ENCODE assay signal across 8 cellular contexts in the genomic region with DNA sequence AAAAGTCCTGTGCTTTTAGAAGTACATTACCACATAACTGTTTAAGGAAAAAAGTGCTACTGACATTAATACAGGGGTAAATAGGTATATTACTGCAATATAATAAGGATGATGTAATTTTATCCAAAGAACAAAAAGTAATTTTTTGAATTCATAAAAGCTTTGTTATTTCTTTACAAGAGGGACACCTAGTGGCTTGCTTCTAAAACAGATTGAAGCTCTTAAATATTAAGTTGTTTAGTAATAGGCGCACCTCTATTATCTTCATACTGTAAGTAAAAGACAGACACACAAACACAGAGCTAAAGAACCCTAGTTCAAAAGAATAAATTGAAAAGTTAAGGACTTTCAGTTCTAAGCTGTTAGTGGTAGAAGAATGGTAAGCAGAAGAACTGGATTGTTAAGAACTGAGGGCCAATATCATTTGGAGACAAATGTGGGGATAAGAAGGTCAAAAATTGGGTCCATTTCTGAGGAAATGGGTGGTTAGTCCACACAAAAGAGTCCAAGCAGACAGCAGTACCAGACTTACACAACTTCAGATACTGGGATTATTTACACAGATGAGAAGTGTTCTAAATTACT. TPM values are rescaled to one million over a fixed set of nuclear protein-coding genes. Genes with fewer than 3 reads are reported as not detected.
DNase-seq lines count a peak whose midpoint lies in the region; ATAC-seq and TF ChIP-seq lines count a peak whose summit lies in the region.

No MANE protein-coding gene starts in this region.

- no peaks in the 10 kb centered on the region for H3K36me3 ChIP-seq in neural cell (ENCODE audit: insufficient read depth, low read length)

- H3K9me2 ChIP-seq in neural cell (ENCODE audit: insufficient read depth, low read length) = no peaks in the 10 kb centered on the region

- no peak overlapping the region for H3K4me3 Mint-ChIP-seq in activated CD4-positive, alpha-beta T cell treated with anti-CD3 and anti-CD28 coated beads for 36 hours

- H3K36me3 Mint-ChIP-seq in activated CD4-positive, alpha-beta T cell treated with anti-CD3 and anti-CD28 coated beads for 36 hours (ENCODE audit: low read depth) = peaks cover 18% of the 10 kb centered on the region

- H3K4me2 ChIP-seq in neural cell (ENCODE audit: low read length) = peak overlapping the region; percentile 23

- DNase-seq in DMS53 (lab: John Stamatoyannopoulos, UW) (peak; percentile 69), cardiac fibroblast (ENCODE audit: low read depth in 2 of 2) (peak; percentile 82 to 85), DMS79 (lab: John Stamatoyannopoulos, UW) (no peak)
- no peak for DNase-seq in effector CD8-positive, alpha-beta T cell (lab: John Stamatoyannopoulos, UW)
- no peak for DNase-seq in activated CD4-positive, alpha-beta T cell treated with anti-CD3 and anti-CD28 coated beads for 36 hours

- no peak overlapping the region for H3K9ac ChIP-seq in neural cell (ENCODE audit: low read length)

- CTCF ChIA-PET in activated CD4-positive, alpha-beta T cell treated with anti-CD3 and anti-CD28 coated beads for 36 hours (lab: Charles Lee) = interaction anchor here (0.9 to 1.5 kb wide), 6 partner anchors 9 to 111 kb away, joined by 3 to 5 read pairs (median 4); partner anchors contain the start of gene ZNHIT6

- no peak overlapping the region for H3K27ac Mint-ChIP-seq in activated CD4-positive, alpha-beta T cell treated with anti-CD3 and anti-CD28 coated beads for 36 hours

- H3F3A ChIP-seq in neural cell (ENCODE audit: insufficient read depth, low read length, poor library complexity, severe bottlenecking) = no peaks in the 10 kb centered on the region

- TF ChIP-seq CTCF in LNCAP (IDR thresholded peaks at IDR 0.05) = peak; percentile 65
- peak; percentile 35 for TF ChIP-seq CTCF in cardiac fibroblast (IDR thresholded peaks at IDR 0.05; ENCODE audit: low read depth, low read length)
- TF ChIP-seq CTCF in neural cell (IDR thresholded peaks at IDR 0.05; ENCODE audit: poor library complexity, severe bottlenecking) = peak; percentile 79

- peak; percentile 77 for TF ChIP-seq RAD21 in neural cell (conservative IDR thresholded peaks at IDR 0.05)

- POLR2A ChIA-PET in activated CD4-positive, alpha-beta T cell treated with anti-CD3 and anti-CD28 coated beads for 36 hours (lab: Charles Lee) = no interaction called here

- no peak for TF ChIP-seq EP300 in neural cell (conservative IDR thresholded peaks at IDR 0.05; ENCODE audit: poor library complexity, severe bottlenecking)

- no peaks in the 10 kb centered on the region for H3K9me3 Mint-ChIP-seq in activated CD4-positive, alpha-beta T cell treated with anti-CD3 and anti-CD28 coated beads for 36 hours (ENCODE audit: low read depth)

- no peaks in the 10 kb centered on the region for H3K27me3 Mint-ChIP-seq in activated CD4-positive, alpha-beta T cell treated with anti-CD3 and anti-CD28 coated beads for 36 hours

- H3K27ac ChIP-seq in neural cell (ENCODE audit: low read length) = peak overlapping the region; percentile 30

- H3K4me3 ChIP-seq in cardiac fibroblast (replicated peaks in 1 of 2; ENCODE audit: low read depth in 2 of 2, low read length in 2 of 2) = no peak overlapping the region
- H3K4me3 ChIP-seq in neural cell (ENCODE audit: low read length) = no peak overlapping the region

- H3K27me3 ChIP-seq in neural cell (ENCODE audit: insufficient read depth, low read depth, low read length) = no peaks in the 10 kb centered on the region

- H4K20me1 ChIP-seq in neural cell (ENCODE audit: insufficient read depth) = no peaks in the 10 kb centered on the region

- no peak for ATAC-seq in HG03135 (IDR thresholded peaks at IDR 0.05; ENCODE audit: unreplicated experiment)
- ATAC-seq in activated CD4-positive, alpha-beta T cell treated with anti-CD3 and anti-CD28 coated beads for 36 hours = no peak

- H3K9me3 ChIP-seq in neural cell (ENCODE audit: low read length) = no peaks in the 10 kb centered on the region

- H3K4me1 Mint-ChIP-seq in activated CD4-positive, alpha-beta T cell treated with anti-CD3 and anti-CD28 coated beads for 36 hours = peaks cover 6% of the 10 kb centered on the region

- intact Hi-C loops in activated CD4-positive, alpha-beta T cell treated with anti-CD3 and anti-CD28 coated beads for 36 hours (cut with DNase I, micrococcal nuclease) = loop anchor here in 1 of 2 experiments (2.0 to 5.0 kb wide), 2 partner anchors 81 to 384 kb away; no protein-coding TSS in a partner anchor

- no peaks in the 10 kb centered on the region for H3K79me2 ChIP-seq in neural cell (replicated peaks; ENCODE audit: insufficient read depth, low read length)

- no peak overlapping the region for H2AFZ ChIP-seq in neural cell (ENCODE audit: low read depth, low read length)

TF ChIP-seq in neural cell, 6 proteins besides CTCF, POLR2A, EP300 and RAD21:
- TF ChIP-seq TAF1 (IDR thresholded peaks at IDR 0.05; ENCODE audit: low read depth) (no peak), POLR2AphosphoS5 (IDR thresholded peaks at IDR 0.05) (no peak), SMC3 (conservative IDR thresholded peaks at IDR 0.05; ENCODE audit: poor library complexity) (peak; percentile 81), EZH2 (IDR thresholded peaks at IDR 0.05; ENCODE audit: borderline replicate concordance, insufficient read depth, low read length, poor library complexity, severe bottlenecking) (no peak)

RNA-seq across cellular contexts. Expression of gene ZNHIT6, which starts 15.4 kb away (rescaled TPM):
- 14.4 and 16.6 TPM in 2 replicates for polyA plus RNA-seq in neural cell
- polyA minus RNA-seq in neural cell = 22.4 and 25.4 TPM in 2 replicates
- total RNA-seq in activated CD4-positive, alpha-beta T cell treated with anti-CD3 and anti-CD28 coated beads for 36 hours = 10 to 100 TPM; 20.7 to 23.8 TPM

Comparison
In these comparisons a context has a peak if more than half of its experiments do, and no peak if none do; other contexts are left out.
1. DNase-seq: peak in DMS53 (single experiment) and cardiac fibroblast (2 of 2); none in DMS79 (single experiment), effector CD8-positive, alpha-beta T cell (single experiment) and activated CD4-positive, alpha-beta T cell treated with anti-CD3 and anti-CD28 coated beads for 36 hours (single experiment).
2. Peak in every context shown above with its lines, with median percentiles within 50 percentile points of each other: CTCF ChIP-seq.